8 cellular contexts compared by ENCODE assay signal in genomic region chr2:85551698-85552678, GRCh38. TPM values are rescaled to one million over a fixed set of nuclear protein-coding genes. Genes with fewer than 3 reads are reported as not detected.
DNase-seq lines count a peak whose midpoint lies in the region; ATAC-seq, FAIRE-seq and TF ChIP-seq lines count a peak whose summit lies in the region.

No MANE protein-coding gene starts in this region.

- TF ChIP-seq RAD21 in H1 (IDR thresholded peaks at IDR 0.05 in 1 of 2, conservative IDR thresholded peaks at IDR 0.05 in 1 of 2; ENCODE audit: low read depth in 2 of 2, low read length in 2 of 2), result peak; percentile 98

- H2AFZ ChIP-seq in H1 (ENCODE audit: low read length), result no peak overlapping the region

- H3K27me3 ChIP-seq in NT2/D1 (ENCODE audit: insufficient read depth, insufficient read length), result no peaks in the 10 kb centered on the region
- no peaks in the 10 kb centered on the region for H3K27me3 ChIP-seq in H1 (replicated peaks in 1 of 4; ENCODE audit: control insufficient read depth in 3 of 4, extremely low read depth in 1 of 4, insufficient read depth in 3 of 4, low read length in 3 of 4)

- peak; percentile 76 for ATAC-seq in GM18868 (IDR thresholded peaks at IDR 0.05; ENCODE audit: unreplicated experiment)

- TF ChIP-seq POLR2A in H1 (IDR thresholded peaks at IDR 0.05; ENCODE audit: control extremely low read depth in 1 of 2, low read depth in 2 of 2, low read length in 2 of 2), result no peak

- H3K18ac ChIP-seq in H1 (ENCODE audit: extremely low read depth, low read length), result no peak overlapping the region

- no peak overlapping the region for H3K56ac ChIP-seq in H1 (replicated peaks; ENCODE audit: insufficient read length, low read depth, low read length)

- H3K79me1 ChIP-seq in H1 (ENCODE audit: low read depth, low read length), result no peaks in the 10 kb centered on the region

- no peaks in the 10 kb centered on the region for H3K23me2 ChIP-seq in H1 (ENCODE audit: low read depth, low read length)

- DNase-seq in AG09309 (ENCODE audit: low read depth), result no peak
- DNase-seq in HTR-8/SVneo (ENCODE audit: insufficient read length, low spot score), result peak; percentile 65
- peak; percentile 85 for DNase-seq in NT2/D1 (ENCODE audit: low read depth, low spot score)
- peak; percentile 80 for DNase-seq in activated CD8-positive, alpha-beta memory T cell treated with anti-CD3 and anti-CD28 coated beads for 4 hours (ENCODE audit: low read depth in 2 of 2)
- DNase-seq in H1 (ENCODE audit: low read depth in 1 of 2, low spot score in 2 of 2), result peak; percentile 60 to 93
- peak; percentile 66 for DNase-seq in middle frontal gyrus (ENCODE audit: extremely low spot score, low spot score)
- DNase-seq in stimulated activated CD8-positive, alpha-beta memory T cell treated with anti-CD3 and anti-CD28 coated beads, Interleukin-4, amount 100 ng/mL, for 4 hours (ENCODE audit: low read depth in 2 of 2, low spot score in 1 of 2), result peak; percentile 72 to 84

- no peak overlapping the region for H3K27ac ChIP-seq in H1 (ENCODE audit: low read depth, low read length)

- H3K4me1 ChIP-seq in NT2/D1 (ENCODE audit: insufficient read depth, insufficient read length) (no peaks in the 10 kb centered on the region), H1 (replicated peaks in 1 of 4; ENCODE audit: control insufficient read depth in 3 of 4, insufficient read depth in 4 of 4, low read length in 3 of 4) (no peaks in the 10 kb centered on the region)

- H2AK5ac ChIP-seq in H1 (ENCODE audit: low read depth, low read length), result no peak overlapping the region

- H2BK5ac ChIP-seq in H1 (ENCODE audit: low read depth, low read length), result no peak overlapping the region

- FAIRE-seq in HTR-8/SVneo (lab: Jason Lieb, UNC) (peak; percentile 60), H1 (lab: Jason Lieb, UNC) (peak; percentile 95)

- no peak overlapping the region for H3K23ac ChIP-seq in H1 (ENCODE audit: insufficient read length)

- H3K4me3 ChIP-seq in AG09309 (ENCODE audit: control insufficient read depth, low read depth, low read length) (no peak overlapping the region), NT2/D1 (ENCODE audit: insufficient read length, low read depth) (no peak overlapping the region), H1 (ENCODE audit: extremely low read depth in 1 of 4, insufficient read depth in 2 of 4, low read depth in 3 of 4, low read length in 4 of 4) (no peak overlapping the region)

- H3K9me3 ChIP-seq in NT2/D1 (ENCODE audit: insufficient read depth, low read length) (no peaks in the 10 kb centered on the region), H1 (ENCODE audit: insufficient read depth in 2 of 2, low read depth in 1 of 2, low read length in 1 of 2) (no peaks in the 10 kb centered on the region)

- H3K9ac ChIP-seq in NT2/D1 (ENCODE audit: insufficient read length, low read depth) (no peak overlapping the region), H1 (replicated peaks in 1 of 4; ENCODE audit: extremely low read depth in 1 of 4, low read depth in 3 of 4, low read length in 3 of 4) (no peak overlapping the region)

- H2BK15ac ChIP-seq in H1 (ENCODE audit: low read length), result no peak overlapping the region

- no peak overlapping the region for H3K4ac ChIP-seq in H1 (replicated peaks; ENCODE audit: insufficient read length, low read depth, low read length)

- H3K79me2 ChIP-seq in H1 (ENCODE audit: control insufficient read depth in 1 of 2, insufficient read depth in 2 of 2, low read length in 2 of 2), result no peaks in the 10 kb centered on the region

- H4K91ac ChIP-seq in H1 (replicated peaks; ENCODE audit: insufficient read length, low read length), result no peak overlapping the region

- no peak overlapping the region for H4K5ac ChIP-seq in H1 (ENCODE audit: insufficient read length, low read depth, low read length)

- TF ChIP-seq EP300 in H1 (IDR thresholded peaks at IDR 0.05; ENCODE audit: borderline replicate concordance in 1 of 2, low read depth in 2 of 2, low read length in 2 of 2), result no peak

- H2BK120ac ChIP-seq in H1 (replicated peaks; ENCODE audit: low read depth, low read length), result no peak overlapping the region

- TF ChIP-seq CTCF in AG09309 (IDR thresholded peaks at IDR 0.05; ENCODE audit: control insufficient read depth, insufficient read depth, low read depth, low read length, missing control alignments) (peak; percentile 89), H1 (IDR thresholded peaks at IDR 0.05; ENCODE audit: control extremely low read depth in 1 of 3, insufficient read depth in 1 of 3, low read depth in 1 of 3, low read length in 3 of 3) (peak; percentile 70 to 93 (median 93))

- CTCF ChIA-PET in H1 (lab: Charles Lee; ENCODE audit: partially characterized antibody), result interaction anchor here (0.6 to 10.1 kb wide), 36 partner anchors 8 to 219 kb away, joined by 3 to 259 read pairs (median 4); partner anchors contain the start of genes ELMOD3, GGCX, MAT2A and RETSAT

- no peaks in the 10 kb centered on the region for H4K20me1 ChIP-seq in H1 (replicated peaks in 1 of 2; ENCODE audit: control insufficient read depth in 1 of 2, insufficient read depth in 2 of 2, low read length in 2 of 2)

- no peak overlapping the region for H4K8ac ChIP-seq in H1 (ENCODE audit: extremely low read depth, insufficient read depth, low read length)

- H2BK12ac ChIP-seq in H1 (ENCODE audit: low read depth, low read length), result no peak overlapping the region

- no peak overlapping the region for H3K14ac ChIP-seq in H1 (ENCODE audit: insufficient read length)

- no peak overlapping the region for H3K4me2 ChIP-seq in H1 (ENCODE audit: insufficient read depth in 1 of 2, low read depth in 2 of 2, low read length in 2 of 2)

- H3K36me3 ChIP-seq in NT2/D1 (ENCODE audit: insufficient read depth, insufficient read length, low read length) (peaks cover 81% of the 10 kb centered on the region), H1 (ENCODE audit: control insufficient read depth in 2 of 4, insufficient read depth in 4 of 4, low read length in 3 of 4) (peaks cover 21 to 42% (median 32%) of the 10 kb centered on the region in 4 experiments)

- POLR2A ChIA-PET in H1 (lab: Charles Lee; ENCODE audit: partially characterized antibody), result interaction anchor here (0.8 to 38.6 kb wide), 9 partner anchors 6 to 212 kb away, joined by 3 to 1889 read pairs (median 8); partner anchors contain the start of genes C2orf68, CAPG, ELMOD3 and GGCX

- no peak overlapping the region for H2BK20ac ChIP-seq in H1 (ENCODE audit: low read length)

- 76% methylated on average over 9 of the region's 9 CpGs; no CpG with 5 or more reads in 1 of the 2 experiments for WGBS in H1 (ENCODE audit: extremely low coverage in 1 of 2, insufficient coverage in 1 of 2, insufficient read length in 1 of 2, insufficient replicate concordance in 2 of 2, low coverage in 1 of 2, low lambda C conversion rate in 2 of 2, missing lambda C conversion rate in 1 of 2), 2 experiments

RNA-seq across cellular contexts. Expression of gene GGCX, which starts 9.3 kb away (rescaled TPM):
- 33.8 and 36.1 TPM in 2 replicates for total RNA-seq in H1 (2021; fragmentation: NEBNext Ultra II Directional; extraction: Animal tissue kit (Norgen Biotek cat#: 25700))
- polyA plus RNA-seq in H1 (2011; rRNA removed), result 29.4 and 47.8 TPM in 2 replicates
- 34.9 TPM for polyA plus RNA-seq in H1 (2011; cell fraction: cytosol; rRNA removed)
- 40.6 TPM for polyA plus RNA-seq in H1 (2011; cell fraction: nucleus; rRNA removed)
- 26.7 to 32.0 TPM (median 29.0 TPM) in 4 replicates for polyA plus RNA-seq in H1 (2012, experiment 1 of 2)
- polyA plus RNA-seq in H1 (2012, experiment 2 of 2), result 31.1 TPM
- 34.0 TPM for polyA plus RNA-seq in H1 (2013, experiment 1 of 2)
- 33.7 TPM for polyA plus RNA-seq in H1 (2013, experiment 2 of 2)
- polyA minus RNA-seq in H1 (2011; rRNA and poly(A)+ RNA removed), result 57.4 and 67.9 TPM in 2 replicates
- 19.6 TPM for polyA minus RNA-seq in H1 (2011; cell fraction: cytosol; rRNA and poly(A)+ RNA removed)
- polyA minus RNA-seq in H1 (2011; cell fraction: nucleus; rRNA and poly(A)+ RNA removed), result 45.0 TPM

RNA-seq across cellular contexts. Expression of gene MAT2A, which starts 13.0 kb away (rescaled TPM):
- 297 and 307 TPM in 2 replicates for total RNA-seq in H1 (2021; fragmentation: NEBNext Ultra II Directional; extraction: Animal tissue kit (Norgen Biotek cat#: 25700))
- polyA plus RNA-seq in H1 (2011; rRNA removed), result 186 and 255 TPM in 2 replicates
- 348 TPM for polyA plus RNA-seq in H1 (2011; cell fraction: cytosol; rRNA removed)
- 3,575 TPM for polyA plus RNA-seq in H1 (2011; cell fraction: nucleus; rRNA removed)
- polyA plus RNA-seq in H1 (2012, experiment 1 of 2), result 250 to 348 TPM (median 292 TPM) in 4 replicates
- polyA plus RNA-seq in H1 (2012, experiment 2 of 2), result 74.6 TPM
- polyA plus RNA-seq in H1 (2013, experiment 1 of 2), result 311 TPM
- 287 TPM for polyA plus RNA-seq in H1 (2013, experiment 2 of 2)
- polyA minus RNA-seq in H1 (2011; rRNA and poly(A)+ RNA removed), result 323 and 621 TPM in 2 replicates
- 306 TPM for polyA minus RNA-seq in H1 (2011; cell fraction: cytosol; rRNA and poly(A)+ RNA removed)
- polyA minus RNA-seq in H1 (2011; cell fraction: nucleus; rRNA and poly(A)+ RNA removed), result 781 TPM

RNA-seq across cellular contexts. Expression of gene VAMP8, which starts 25.4 kb away (rescaled TPM):
- total RNA-seq in H1 (2021; fragmentation: NEBNext Ultra II Directional; extraction: Animal tissue kit (Norgen Biotek cat#: 25700)), result 34.4 and 38.1 TPM in 2 replicates
- polyA plus RNA-seq in H1 (2011; rRNA removed), result 55.2 and 69.7 TPM in 2 replicates
- polyA plus RNA-seq in H1 (2011; cell fraction: cytosol; rRNA removed), result 60.1 TPM
- 18.0 TPM for polyA plus RNA-seq in H1 (2011; cell fraction: nucleus; rRNA removed)
- 47.6 to 56.1 TPM (median 49.2 TPM) in 4 replicates for polyA plus RNA-seq in H1 (2012, experiment 1 of 2)
- 57.3 TPM for polyA plus RNA-seq in H1 (2012, experiment 2 of 2)
- 59.3 TPM for polyA plus RNA-seq in H1 (2013, experiment 1 of 2)
- 60.5 TPM for polyA plus RNA-seq in H1 (2013, experiment 2 of 2)
- 11.0 and 15.1 TPM in 2 replicates for polyA minus RNA-seq in H1 (2011; rRNA and poly(A)+ RNA removed)
- polyA minus RNA-seq in H1 (2011; cell fraction: cytosol; rRNA and poly(A)+ RNA removed), result 6.2 TPM
- polyA minus RNA-seq in H1 (2011; cell fraction: nucleus; rRNA and poly(A)+ RNA removed), result 5.6 TPM

RNA-seq across cellular contexts. Expression of gene VAMP5, which starts 32.2 kb away (rescaled TPM):
- total RNA-seq in H1 (2021; fragmentation: NEBNext Ultra II Directional; extraction: Animal tissue kit (Norgen Biotek cat#: 25700)), result 4.7 and 5.2 TPM in 2 replicates
- 13.4 and 14.2 TPM in 2 replicates for polyA plus RNA-seq in H1 (2011; rRNA removed)
- polyA plus RNA-seq in H1 (2011; cell fraction: cytosol; rRNA removed), result 10.9 TPM
- polyA plus RNA-seq in H1 (2011; cell fraction: nucleus; rRNA removed), result 11.4 TPM
- polyA plus RNA-seq in H1 (2012, experiment 1 of 2), result 4.9 to 9.1 TPM (median 7.5 TPM) in 4 replicates
- 10.2 TPM for polyA plus RNA-seq in H1 (2012, experiment 2 of 2)
- polyA plus RNA-seq in H1 (2013, experiment 1 of 2), result 7.4 TPM
- 7.8 TPM for polyA plus RNA-seq in H1 (2013, experiment 2 of 2)
- 3.0 and 3.4 TPM in 2 replicates for polyA minus RNA-seq in H1 (2011; rRNA and poly(A)+ RNA removed)
- polyA minus RNA-seq in H1 (2011; cell fraction: cytosol; rRNA and poly(A)+ RNA removed), result 1.8 TPM
- not detected for polyA minus RNA-seq in H1 (2011; cell fraction: nucleus; rRNA and poly(A)+ RNA removed)

RNA-seq across cellular contexts. Expression of gene RNF181, which starts 43.6 kb away (rescaled TPM):
- total RNA-seq in H1 (2021; fragmentation: NEBNext Ultra II Directional; extraction: Animal tissue kit (Norgen Biotek cat#: 25700)), result 97.2 and 99.5 TPM in 2 replicates
- polyA plus RNA-seq in H1 (2011; rRNA removed), result 398 and 514 TPM in 2 replicates
- 335 TPM for polyA plus RNA-seq in H1 (2011; cell fraction: cytosol; rRNA removed)
- 327 TPM for polyA plus RNA-seq in H1 (2011; cell fraction: nucleus; rRNA removed)
- 151 to 246 TPM (median 213 TPM) in 4 replicates for polyA plus RNA-seq in H1 (2012, experiment 1 of 2)
- 395 TPM for polyA plus RNA-seq in H1 (2012, experiment 2 of 2)
- polyA plus RNA-seq in H1 (2013, experiment 1 of 2), result 279 TPM
- 252 TPM for polyA plus RNA-seq in H1 (2013, experiment 2 of 2)
- polyA minus RNA-seq in H1 (2011; rRNA and poly(A)+ RNA removed), result 113 and 120 TPM in 2 replicates
- 36.7 TPM for polyA minus RNA-seq in H1 (2011; cell fraction: cytosol; rRNA and poly(A)+ RNA removed)
- 67.3 TPM for polyA minus RNA-seq in H1 (2011; cell fraction: nucleus; rRNA and poly(A)+ RNA removed)
